9 cellular contexts compared by ENCODE assay signal in genomic region chr1:109815809-109816791, GRCh38. TPM values are rescaled to one million over a fixed set of nuclear protein-coding genes. Genes with fewer than 3 reads are reported as not detected.
DNase-seq lines count a peak whose midpoint lies in the region; ATAC-seq, FAIRE-seq and TF ChIP-seq lines count a peak whose summit lies in the region.
"Had no signal": no experiment of that assay in that cellular context is flagged by ENCODE, and none has a peak within 500 bp of the region (broad histone marks: within the 10 kb centered on the region; RNA-seq: fewer than 3 reads in every experiment).

No MANE protein-coding gene starts in this region.

- H3K4me1 ChIP-seq in Loucy (ENCODE audit: insufficient read depth, low read length, poor library complexity, severe bottlenecking) (peaks cover 84% of the 10 kb centered on the region), upper lobe of left lung (peaks cover 13 to 37% (median 30%) of the 10 kb centered on the region in 4 donors)

- no peaks in the 10 kb centered on the region for H3K27me3 ChIP-seq in Loucy (ENCODE audit: insufficient read depth, low read length, poor library complexity, severe bottlenecking)
- H3K27me3 ChIP-seq in upper lobe of left lung = no peaks in the 10 kb centered on the region

- H4K20me1 ChIP-seq in Loucy (ENCODE audit: insufficient read depth, low read length, poor library complexity, severe bottlenecking) = no peaks in the 10 kb centered on the region

- TF ChIP-seq CTCF in Loucy (conservative IDR thresholded peaks at IDR 0.05; ENCODE audit: low read length) (no peak), astrocyte of the spinal cord (IDR thresholded peaks at IDR 0.05; ENCODE audit: low read depth, low read length) (no peak), upper lobe of left lung (IDR thresholded peaks at IDR 0.05) (no peak)

- H3K36me3 ChIP-seq in Loucy (ENCODE audit: insufficient read depth, low read length) = no peaks in the 10 kb centered on the region
- H3K36me3 ChIP-seq in upper lobe of left lung = no peaks in the 10 kb centered on the region

- peaks cover 24% of the 10 kb centered on the region for H3F3A ChIP-seq in Loucy (ENCODE audit: low read depth)

- TF ChIP-seq EP300 in upper lobe of left lung (IDR thresholded peaks at IDR 0.05) = peak in 1 of 4 donors; percentile 58

- peak overlapping the region; percentile 21 to 73 (median 48) for H3K27ac ChIP-seq in upper lobe of left lung

- H3K4me2 ChIP-seq in Loucy (ENCODE audit: low read depth, low read length, poor library complexity, severe bottlenecking) = peak overlapping the region; percentile 69

- H3K9me3 ChIP-seq in Loucy (ENCODE audit: insufficient read depth, low read depth, low read length) = 0 out of 2 replicates have a peak, but pooled peaks cover 3% of the 10 kb centered on the region
- H3K9me3 ChIP-seq in upper lobe of left lung = peaks cover 0 to 9% (median 2%) of the 10 kb centered on the region in 4 donors

- H3K4me3 ChIP-seq in Loucy (ENCODE audit: low read length, poor library complexity, severe bottlenecking) (peak overlapping the region; percentile 49), astrocyte of the spinal cord (ENCODE audit: low read depth, low read length) (no peak overlapping the region), upper lobe of left lung (no peak overlapping the region)

- peak; percentile 51 for DNase-seq in GM18507 (ENCODE audit: extremely low spot score, insufficient read length, low read depth)
- peak; percentile 22 for DNase-seq in astrocyte of the spinal cord (ENCODE audit: low read depth, low spot score)
- DNase-seq in upper lobe of left lung = peak; percentile 17 to 65
- DNase-seq in stimulated activated CD4-positive, alpha-beta T cell treated with anti-CD3 and anti-CD28 coated beads, Interleukin-4, amount 100 ng/mL, for 4 hours = no peak
- DNase-seq in SHP77 treated with DMSO at 0.1 percent for 48 hours (lab: John Stamatoyannopoulos, UW) = no peak
- DNase-seq in NCI-H1092 (lab: John Stamatoyannopoulos, UW) = no peak

- H2AFZ ChIP-seq in Loucy (ENCODE audit: low read length) = no peak overlapping the region

- WGBS in upper lobe of left lung, 2 donors = 51 to 65% methylated on average over 7 of the region's 7 CpGs

- ATAC-seq in GM21737 (IDR thresholded peaks at IDR 0.05; ENCODE audit: unreplicated experiment) = peak; percentile 92
- peak; percentile 45 to 57 for ATAC-seq in upper lobe of left lung (ENCODE audit: low FRiP score in 2 of 2)

- no peaks in the 10 kb centered on the region for H3K79me2 ChIP-seq in Loucy (ENCODE audit: insufficient read depth, low read length)

- H3K9ac ChIP-seq in Loucy (ENCODE audit: low read depth, low read length, poor library complexity, severe bottlenecking) = peak overlapping the region; percentile 85

- TF ChIP-seq POLR2A in upper lobe of left lung (IDR thresholded peaks at IDR 0.05) = no peak

- peak; percentile 80 for FAIRE-seq in GM18507 (lab: Jason Lieb, UNC)

- in situ Hi-C loops in astrocyte of the spinal cord (cut with HindIII; ENCODE audit: low sequenced_read_pairs) = no loop called here

- H3K9me2 ChIP-seq in Loucy (replicated peaks; ENCODE audit: low read depth, low read length) = no peaks in the 10 kb centered on the region

RNA-seq across cellular contexts. Expression of gene EPS8L3, which starts 52.4 kb away (rescaled TPM):
- under 1 TPM in 1 of 6 donors, not detected in 5; 0.20 TPM for total RNA-seq in upper lobe of left lung
- total RNA-seq: LHCN-M2 had no signal

Comparison
In these comparisons a context has a peak if more than half of its experiments do, and no peak if none do; other contexts are left out.
1. DNase-seq: peak in GM18507 (single experiment), astrocyte of the spinal cord (single experiment) and upper lobe of left lung (2 of 2); none in stimulated activated CD4-positive, alpha-beta T cell treated with anti-CD3 and anti-CD28 coated beads, Interleukin-4, amount 100 ng/mL, for 4 hours (0 of 2), SHP77 treated with DMSO at 0.1 percent for 48 hours (single experiment) and NCI-H1092 (single experiment).